Comparison of ENCODE assay signal across 1 cellular context in the genomic region with DNA sequence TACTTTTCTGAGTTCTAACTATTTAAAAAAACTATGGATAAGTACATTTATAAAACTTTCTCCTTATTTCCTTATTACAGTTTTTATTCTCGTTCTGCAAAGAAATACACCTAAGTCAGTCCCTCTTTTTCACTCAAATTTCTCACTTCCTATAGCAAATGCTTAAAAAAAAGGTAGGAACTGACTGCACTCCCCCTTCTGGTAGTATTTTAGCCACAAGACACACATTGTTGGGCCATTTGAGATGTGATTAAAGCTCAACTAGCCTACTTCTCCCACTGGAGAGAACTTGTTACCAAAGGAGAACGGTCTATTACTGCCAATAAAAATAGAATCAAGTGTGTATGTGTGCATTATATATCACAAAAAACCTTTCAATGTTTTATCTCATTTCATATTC.
TF ChIP-seq lines count a peak whose summit lies in the region.

No MANE protein-coding gene starts in this region.

TF ChIP-seq in H1, 55 proteins besides CTCF, POLR2A, EP300 and RAD21:
- TF ChIP-seq CBX8 (IDR thresholded peaks at IDR 0.05; ENCODE audit: borderline replicate concordance, low read depth, low read length): no peak
- no peak for TF ChIP-seq SUZ12 (IDR thresholded peaks at IDR 0.05; ENCODE audit: low read length)
- no peak for TF ChIP-seq BACH1 (IDR thresholded peaks at IDR 0.05; ENCODE audit: low read length)
- no peak for TF ChIP-seq EGR1 (IDR thresholded peaks at IDR 0.05; ENCODE audit: borderline replicate concordance, low read depth, low read length)
- TF ChIP-seq GABPA (IDR thresholded peaks at IDR 0.05; ENCODE audit: borderline replicate concordance, insufficient read depth, low read length): no peak
- no peak for TF ChIP-seq TBP (IDR thresholded peaks at IDR 0.05; ENCODE audit: low read depth, low read length)
- no peak for TF ChIP-seq ASH2L (IDR thresholded peaks at IDR 0.05; ENCODE audit: low read length)
- TF ChIP-seq SIX5 (IDR thresholded peaks at IDR 0.05; ENCODE audit: low read depth, low read length): no peak
- no peak for TF ChIP-seq SP1 (IDR thresholded peaks at IDR 0.05; ENCODE audit: low read depth, low read length)
- no peak for TF ChIP-seq TAF7 (optimal IDR thresholded peaks at IDR 0.05; ENCODE audit: borderline replicate concordance, low read depth, low read length)
- TF ChIP-seq, protein P1, sequence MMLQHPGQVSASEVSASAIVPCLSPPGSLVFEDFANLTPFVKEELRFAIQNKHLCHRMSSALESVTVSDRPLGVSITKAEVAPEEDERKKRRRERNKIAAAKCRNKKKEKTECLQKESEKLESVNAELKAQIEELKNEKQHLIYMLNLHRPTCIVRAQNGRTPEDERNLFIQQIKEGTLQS (IDR thresholded peaks at IDR 0.05; ENCODE audit: insufficient read depth, low read depth, low read length): no peak
- no peak for TF ChIP-seq RNF2 (IDR thresholded peaks at IDR 0.05; ENCODE audit: borderline replicate concordance, low read depth, low read length, missing control alignments, poor library complexity, severe bottlenecking)
